In genomic region chr6:144922120-144922722, GRCh38 we compare ENCODE assay signal across 1 cellular context.
TF ChIP-seq lines count a peak whose summit lies in the region.

No MANE protein-coding gene starts in this region.

TF ChIP-seq in A549, 52 proteins besides CTCF, POLR2A, EP300 and RAD21 (continued from another document):
- TF ChIP-seq REST (IDR thresholded peaks at IDR 0.05) = no peak
- no peak for TF ChIP-seq RFX5 (IDR thresholded peaks at IDR 0.05)
- TF ChIP-seq ATOH8 (CRISPR knock-in tag; IDR thresholded peaks at IDR 0.05; ENCODE audit: low read depth) = no peak
- no peak for TF ChIP-seq ZSCAN20 (CRISPR knock-in tag; IDR thresholded peaks at IDR 0.05)
- no peak for TF ChIP-seq HOXB13 (CRISPR knock-in tag; IDR thresholded peaks at IDR 0.05; ENCODE audit: low read depth)
- no peak for TF ChIP-seq PHF8 (IDR thresholded peaks at IDR 0.05; ENCODE audit: borderline replicate concordance, low read depth)
- no peak for TF ChIP-seq CBX2 (IDR thresholded peaks at IDR 0.05; ENCODE audit: borderline replicate concordance, low read depth)
- no peak for TF ChIP-seq EHF (CRISPR knock-in tag; IDR thresholded peaks at IDR 0.05)
- no peak for TF ChIP-seq ZC3H11A (IDR thresholded peaks at IDR 0.05)
- TF ChIP-seq, protein P1, sequence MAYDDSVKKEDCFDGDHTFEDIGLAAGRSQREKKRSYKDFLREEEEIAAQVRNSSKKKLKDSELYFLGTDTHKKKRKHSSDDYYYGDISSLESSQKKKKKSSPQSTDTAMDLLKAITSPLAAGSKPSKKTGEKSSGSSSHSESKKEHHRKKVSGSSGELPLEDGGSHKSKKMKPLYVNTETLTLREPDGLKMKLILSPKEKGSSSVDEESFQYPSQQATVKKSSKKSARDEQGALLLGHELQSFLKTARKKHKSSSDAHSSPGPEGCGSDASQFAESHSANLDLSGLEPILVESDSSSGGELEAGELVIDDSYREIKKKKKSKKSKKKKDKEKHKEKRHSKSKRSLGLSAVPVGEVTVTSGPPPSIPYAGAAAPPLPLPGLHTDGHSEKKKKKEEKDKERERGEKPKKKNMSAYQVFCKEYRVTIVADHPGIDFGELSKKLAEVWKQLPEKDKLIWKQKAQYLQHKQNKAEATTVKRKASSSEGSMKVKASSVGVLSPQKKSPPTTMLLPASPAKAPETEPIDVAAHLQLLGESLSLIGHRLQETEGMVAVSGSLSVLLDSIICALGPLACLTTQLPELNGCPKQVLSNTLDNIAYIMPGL (CRISPR knock-in tag; IDR thresholded peaks at IDR 0.05; ENCODE audit: borderline replicate concordance) = no peak
- no peak for TF ChIP-seq TP53 (CRISPR knock-in tag; IDR thresholded peaks at IDR 0.05)
- TF ChIP-seq KDM5A (IDR thresholded peaks at IDR 0.05) = no peak
- TF ChIP-seq BCL3 (IDR thresholded peaks at IDR 0.05) = no peak
- TF ChIP-seq, protein P2, sequence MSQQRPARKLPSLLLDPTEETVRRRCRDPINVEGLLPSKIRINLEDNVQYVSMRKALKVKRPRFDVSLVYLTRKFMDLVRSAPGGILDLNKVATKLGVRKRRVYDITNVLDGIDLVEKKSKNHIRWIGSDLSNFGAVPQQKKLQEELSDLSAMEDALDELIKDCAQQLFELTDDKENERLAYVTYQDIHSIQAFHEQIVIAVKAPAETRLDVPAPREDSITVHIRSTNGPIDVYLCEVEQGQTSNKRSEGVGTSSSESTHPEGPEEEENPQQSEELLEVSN (IDR thresholded peaks at IDR 0.05; ENCODE audit: borderline replicate concordance, low read depth) = no peak
